Comparison of ENCODE assay signal across 8 cellular contexts in the genomic region with DNA sequence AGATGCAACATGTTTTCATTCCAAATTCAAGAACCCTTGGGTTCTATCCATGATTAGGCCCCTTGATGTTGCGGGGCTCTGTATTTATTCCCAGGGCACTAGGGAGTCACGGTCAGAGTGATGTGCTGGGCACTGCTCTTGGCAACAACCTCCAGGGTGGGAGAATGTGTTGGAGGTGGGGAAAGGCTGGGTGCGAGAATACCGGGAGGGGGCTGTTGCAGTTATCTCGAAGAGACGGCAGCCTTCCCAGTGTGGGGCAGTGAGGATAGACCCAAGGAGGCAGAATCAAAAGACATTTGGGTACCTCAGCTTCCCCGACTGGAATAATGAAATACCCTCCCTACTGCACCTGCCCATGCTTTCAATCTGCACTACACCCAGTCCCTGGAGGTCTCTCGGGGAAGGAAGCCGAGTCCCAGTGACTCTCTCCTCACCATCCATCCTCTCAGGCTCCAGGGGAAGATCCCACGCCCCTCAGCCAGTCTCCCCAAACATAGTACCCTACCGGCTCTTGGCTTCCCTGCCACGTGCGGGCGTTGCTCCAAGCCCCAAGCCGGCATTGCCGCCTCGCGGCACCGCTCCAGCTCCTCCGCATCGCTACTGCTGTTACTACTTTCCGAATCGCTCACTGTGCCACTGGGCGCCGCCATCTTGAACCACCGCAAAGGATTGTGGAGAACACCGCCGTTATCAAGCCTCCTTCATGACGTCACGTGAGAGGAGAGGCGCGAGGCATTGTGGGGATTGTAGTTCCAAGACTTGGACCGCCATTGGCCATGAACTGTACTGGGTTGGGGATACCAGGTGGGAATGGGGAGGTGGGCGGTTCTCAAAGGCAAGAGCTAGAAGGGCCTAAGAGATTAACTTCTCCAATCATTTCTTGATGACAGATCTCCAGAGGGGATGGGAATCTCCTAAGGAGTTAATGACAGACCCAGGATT. TPM values are rescaled to one million over a fixed set of nuclear protein-coding genes. Genes with fewer than 3 reads are reported as not detected.
DNase-seq lines count a peak whose midpoint lies in the region; ATAC-seq and TF ChIP-seq lines count a peak whose summit lies in the region.

A gene with protein sequence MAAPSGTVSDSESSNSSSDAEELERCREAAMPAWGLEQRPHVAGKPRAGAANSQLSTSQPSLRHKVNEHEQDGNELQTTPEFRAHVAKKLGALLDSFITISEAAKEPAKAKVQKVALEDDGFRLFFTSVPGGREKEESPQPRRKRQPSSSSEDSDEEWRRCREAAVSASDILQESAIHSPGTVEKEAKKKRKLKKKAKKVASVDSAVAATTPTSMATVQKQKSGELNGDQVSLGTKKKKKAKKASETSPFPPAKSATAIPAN (minus strand): TSS at position 663 of the 942 bp plus-strand sequence. CDS start 13 bp downstream, at position 650.

- H3K27me3 ChIP-seq in OCI-LY3 (ENCODE audit: low read depth, low read length) = no peaks in the 10 kb centered on the region
- no peaks in the 10 kb centered on the region for H3K27me3 ChIP-seq in mononuclear cell (ENCODE audit: insufficient read depth, low read length)

- H3K4me2 ChIP-seq in OCI-LY3 (ENCODE audit: low read length) = peak within 1 kb of the TSS; percentile 98

- peak within 1 kb of the TSS; percentile 72 for H3K9ac ChIP-seq in OCI-LY3 (ENCODE audit: low read length)

- H3K4me1 ChIP-seq in OCI-LY3 (ENCODE audit: low read length) = peaks cover 8% of the 10 kb centered on the region
- H3K4me1 ChIP-seq in mononuclear cell (ENCODE audit: insufficient read depth, low read length) = peaks cover 6% of the 10 kb centered on the region

- H4K20me1 ChIP-seq in OCI-LY3 (ENCODE audit: insufficient read depth, low read length) = no peaks in the 10 kb centered on the region

- H2AFZ ChIP-seq in OCI-LY3 (ENCODE audit: low read depth, low read length) = peak within 1 kb of the TSS; percentile 100

- peak; percentile 91 for ATAC-seq in GM21528 (IDR thresholded peaks at IDR 0.05; ENCODE audit: low FRiP score, unreplicated experiment)

- H3K4me3 ChIP-seq in OCI-LY3 (ENCODE audit: low read length) (peak within 1 kb of the TSS; percentile 96), mononuclear cell (ENCODE audit: low read length) (peak within 1 kb of the TSS; percentile 66)

- no peak for TF ChIP-seq CTCF in OCI-LY3 (IDR thresholded peaks at IDR 0.05; ENCODE audit: low read depth, low read length)

- H3K9me3 ChIP-seq in OCI-LY3 (ENCODE audit: insufficient read depth, low read length) (no peaks in the 10 kb centered on the region), mononuclear cell (ENCODE audit: low read depth, low read length) (no peaks in the 10 kb centered on the region)

- peak within 1 kb of the TSS; percentile 45; the same call in 1 of the 2 replicates for H3K27ac ChIP-seq in OCI-LY3 (ENCODE audit: low read length)

- peaks cover 17% of the 10 kb centered on the region for H3K79me2 ChIP-seq in OCI-LY3 (ENCODE audit: low read length)

- DNase-seq in DMS 273 treated with DMSO at 0.1 percent for 48 hours (lab: John Stamatoyannopoulos, UW) (peak; percentile 73), HuH-7.5 (ENCODE audit: low spot score) (peak; percentile 38), epidermal melanocyte (ENCODE audit: insufficient read length, low spot score) (peak; percentile 88)
- DNase-seq in activated CD8-positive, alpha-beta memory T cell treated with anti-CD3 and anti-CD28 coated beads, Interleukin-2, amount 50 U/mL, for 4 hours = peak; percentile 92
- DNase-seq in stimulated activated CD8-positive, alpha-beta memory T cell treated with anti-CD3 and anti-CD28 coated beads, Interleukin-2, amount 100 ng/mL, for 48 hours (ENCODE audit: low read depth in 2 of 2) = peak; percentile 81 to 84

- H3K36me3 ChIP-seq in OCI-LY3 (replicated peaks; ENCODE audit: low read depth, low read length) = peaks cover 10% of the 10 kb centered on the region

RNA-seq across cellular contexts. Expression of the gene that starts here (rescaled TPM):
- 9.2 TPM for total RNA-seq in mononuclear cell

Comparison
In these comparisons a context has a peak if more than half of its experiments do, and no peak if none do; other contexts are left out.
1. Peak in every context shown above with its lines: DNase-seq, ATAC-seq, H3K4me3 ChIP-seq and H3K27ac ChIP-seq.
2. DNase-seq: peak in every context shown above with its lines; median percentile 92 in activated CD8-positive, alpha-beta memory T cell treated with anti-CD3 and anti-CD28 coated beads, Interleukin-2, amount 50 U/mL, for 4 hours; 88 in epidermal melanocyte; 82 in stimulated activated CD8-positive, alpha-beta memory T cell treated with anti-CD3 and anti-CD28 coated beads, Interleukin-2, amount 100 ng/mL, for 48 hours; 73 in DMS 273 treated with DMSO at 0.1 percent for 48 hours; 38 in HuH-7.5.